Comparison of ENCODE assay signal across 8 cellular contexts in genomic region chr3:55486101-55486856, GRCh38. TPM values are rescaled to one million over a fixed set of nuclear protein-coding genes. Genes with fewer than 3 reads are reported as not detected.
DNase-seq lines count a peak whose midpoint lies in the region; ATAC-seq and TF ChIP-seq lines count a peak whose summit lies in the region.

No MANE protein-coding gene starts in this region.

- ATAC-seq in stimulated activated naive CD8-positive, alpha-beta T cell treated with anti-CD3 and anti-CD28 coated beads, Interleukin-15, amount 100 ng/mL, for 72 hours, result no peak
- no peak for ATAC-seq in GM19328 (IDR thresholded peaks at IDR 0.05; ENCODE audit: unreplicated experiment)

- peaks cover 11 to 30% (median 14%) of the 10 kb centered on the region in 3 donors for H3K4me1 Mint-ChIP-seq in IgD-negative memory B cell
- peaks cover 79% of the 10 kb centered on the region for H3K4me1 Mint-ChIP-seq in stimulated activated naive CD8-positive, alpha-beta T cell treated with anti-CD3 and anti-CD28 coated beads, Interleukin-15, amount 100 ng/mL, for 72 hours

- peak overlapping the region in 1 of 3 donors; percentile 69 for H3K27ac Mint-ChIP-seq in IgD-negative memory B cell
- H3K27ac Mint-ChIP-seq in stimulated activated naive CD8-positive, alpha-beta T cell treated with anti-CD3 and anti-CD28 coated beads, Interleukin-15, amount 100 ng/mL, for 72 hours, result no peak overlapping the region

- in situ Hi-C loops in astrocyte of the spinal cord (cut with HindIII; ENCODE audit: low sequenced_read_pairs), result loop anchor here (25.0 kb wide), 1 partner anchor 599 kb away; no protein-coding TSS in a partner anchor

- peak overlapping the region; percentile 61 to 88 (median 78) for H3K4me3 Mint-ChIP-seq in IgD-negative memory B cell
- peak overlapping the region; percentile 83 to 85 for H3K4me3 Mint-ChIP-seq in stimulated activated naive CD8-positive, alpha-beta T cell treated with anti-CD3 and anti-CD28 coated beads, Interleukin-15, amount 100 ng/mL, for 72 hours

- DNase-seq in C1 segment of cervical spinal cord (lab: John Stamatoyannopoulos, UW) (peak in 8 of 14 donors; percentile 31 to 72 (median 48)), astrocyte of the spinal cord (ENCODE audit: low read depth, low spot score) (peak; percentile 91), islet precursor cell (peak; percentile 87), DMS153 (lab: John Stamatoyannopoulos, UW) (no peak)
- DNase-seq in stimulated activated naive CD8-positive, alpha-beta T cell treated with anti-CD3 and anti-CD28 coated beads, Interleukin-15, amount 100 ng/mL, for 72 hours, result peak; percentile 1 to 9
- DNase-seq in activated CD4-positive, alpha-beta T cell treated with anti-CD3 and anti-CD28 coated beads, Interleukin-2, amount 50 U/mL, for 4 hours, result no peak

- H3K27me3 Mint-ChIP-seq in IgD-negative memory B cell, result peaks cover 69% of the 10 kb centered on the region
- peaks cover 96% of the 10 kb centered on the region for H3K27me3 Mint-ChIP-seq in stimulated activated naive CD8-positive, alpha-beta T cell treated with anti-CD3 and anti-CD28 coated beads, Interleukin-15, amount 100 ng/mL, for 72 hours

- peaks cover 0 to 5% (median 0%) of the 10 kb centered on the region in 3 donors for H3K9me3 Mint-ChIP-seq in IgD-negative memory B cell
- H3K9me3 Mint-ChIP-seq in stimulated activated naive CD8-positive, alpha-beta T cell treated with anti-CD3 and anti-CD28 coated beads, Interleukin-15, amount 100 ng/mL, for 72 hours, result no peaks in the 10 kb centered on the region

- H3K4me3 ChIP-seq in astrocyte of the spinal cord (ENCODE audit: low read depth, low read length), result peak overlapping the region; percentile 73

- no peak for TF ChIP-seq CTCF in astrocyte of the spinal cord (IDR thresholded peaks at IDR 0.05; ENCODE audit: low read depth, low read length)

- H3K36me3 Mint-ChIP-seq in IgD-negative memory B cell, result no peaks in the 10 kb centered on the region

RNA-seq across cellular contexts. Expression of gene WNT5A, which starts 0.8 kb away (rescaled TPM):
- polyA plus RNA-seq in IgD-negative memory B cell, result not detected

Comparison
In these comparisons a context has a peak if more than half of its experiments do, and no peak if none do; other contexts are left out.
1. DNase-seq: peak in C1 segment of cervical spinal cord (8 of 14), astrocyte of the spinal cord (single experiment), islet precursor cell (single experiment) and stimulated activated naive CD8-positive, alpha-beta T cell treated with anti-CD3 and anti-CD28 coated beads, Interleukin-15, amount 100 ng/mL, for 72 hours (2 of 2); none in DMS153 (single experiment) and activated CD4-positive, alpha-beta T cell treated with anti-CD3 and anti-CD28 coated beads, Interleukin-2, amount 50 U/mL, for 4 hours (0 of 2).